Comparison of ENCODE assay signal across 1 cellular context in genomic region chr17:43720311-43721060, GRCh38.
TF ChIP-seq lines count a peak whose summit lies in the region.

No MANE protein-coding gene starts in this region.

TF ChIP-seq in HepG2, 621 proteins besides CTCF, POLR2A, EP300 and RAD21 (continued from another document and continues in another):
- TF ChIP-seq ZNF598 (CRISPR knock-in tag; IDR thresholded peaks at IDR 0.05; ENCODE audit: borderline replicate concordance) (0 out of 2 replicates have a peak, but pooled peaks have one; percentile 34), FOXK2 (IDR thresholded peaks at IDR 0.05) (no peak), RAD51 (IDR thresholded peaks at IDR 0.05; ENCODE audit: borderline replicate concordance) (no peak), ZBTB7A (CRISPR knock-in tag; IDR thresholded peaks at IDR 0.05) (peak; percentile 83; the same call in 1 of the 2 replicates), PAF1 (CRISPR knock-in tag; IDR thresholded peaks at IDR 0.05) (no peak), CREB1 (IDR thresholded peaks at IDR 0.05) (no peak), CREB1 (CRISPR knock-in tag; IDR thresholded peaks at IDR 0.05) (no peak), HMG20B (CRISPR knock-in tag; conservative IDR thresholded peaks at IDR 0.05) (no peak), SP2 (CRISPR knock-in tag; IDR thresholded peaks at IDR 0.05) (no peak), ZNF549 (CRISPR knock-in tag; IDR thresholded peaks at IDR 0.05) (no peak), ATM (IDR thresholded peaks at IDR 0.05; ENCODE audit: borderline replicate concordance) (no peak), ZNF292 (CRISPR knock-in tag; IDR thresholded peaks at IDR 0.05; ENCODE audit: borderline replicate concordance, low read depth) (0 out of 2 replicates have a peak, but pooled peaks have one; percentile 37), NR2C2 (CRISPR knock-in tag; IDR thresholded peaks at IDR 0.05; ENCODE audit: borderline replicate concordance) (peak; percentile 40; the same call in 1 of the 2 replicates), MBNL3 (CRISPR knock-in tag; conservative IDR thresholded peaks at IDR 0.05) (no peak), ZNF576 (CRISPR knock-in tag; IDR thresholded peaks at IDR 0.05) (no peak; the same call in 1 of the 2 replicates), MLX (CRISPR knock-in tag; IDR thresholded peaks at IDR 0.05) (0 out of 2 replicates have a peak, but pooled peaks have one; percentile 7), ATF4 (CRISPR knock-in tag; IDR thresholded peaks at IDR 0.05) (0 out of 4 replicates have a peak, but pooled peaks of 1 of the 2 experiments have one; percentile 47), GTF2F1 (IDR thresholded peaks at IDR 0.05; ENCODE audit: low read length) (no peak), FUBP1 (CRISPR knock-in tag; IDR thresholded peaks at IDR 0.05; ENCODE audit: borderline replicate concordance) (0 out of 2 replicates have a peak, but pooled peaks have one; percentile 51), HOXA7 (CRISPR knock-in tag; IDR thresholded peaks at IDR 0.05) (no peak), FOXO4 (CRISPR knock-in tag; conservative IDR thresholded peaks at IDR 0.05) (no peak), REST (IDR thresholded peaks at IDR 0.05; ENCODE audit: borderline replicate concordance in 1 of 2, low read depth in 1 of 2, low read length in 2 of 2) (no peak), TEF (CRISPR knock-in tag; IDR thresholded peaks at IDR 0.05) (no peak), NBN (conservative IDR thresholded peaks at IDR 0.05) (no peak), ZNF407 (CRISPR knock-in tag; IDR thresholded peaks at IDR 0.05; ENCODE audit: not compliant biosample characterization) (peak; percentile 89), EHMT2 (IDR thresholded peaks at IDR 0.05; ENCODE audit: borderline replicate concordance, low read depth, low read length) (no peak), ZHX2 (IDR thresholded peaks at IDR 0.05; ENCODE audit: low read depth) (no peak), ZHX2 (CRISPR knock-in tag; IDR thresholded peaks at IDR 0.05; ENCODE audit: borderline replicate concordance) (no peak), PLRG1 (conservative IDR thresholded peaks at IDR 0.05) (no peak), THAP11 (CRISPR knock-in tag; IDR thresholded peaks at IDR 0.05) (peak; percentile 85), AHR (CRISPR knock-in tag; IDR thresholded peaks at IDR 0.05) (peak; percentile 65; the same call in 1 of the 2 replicates)
